ENCODE assay signal across 1 cellular context in the genomic region with DNA sequence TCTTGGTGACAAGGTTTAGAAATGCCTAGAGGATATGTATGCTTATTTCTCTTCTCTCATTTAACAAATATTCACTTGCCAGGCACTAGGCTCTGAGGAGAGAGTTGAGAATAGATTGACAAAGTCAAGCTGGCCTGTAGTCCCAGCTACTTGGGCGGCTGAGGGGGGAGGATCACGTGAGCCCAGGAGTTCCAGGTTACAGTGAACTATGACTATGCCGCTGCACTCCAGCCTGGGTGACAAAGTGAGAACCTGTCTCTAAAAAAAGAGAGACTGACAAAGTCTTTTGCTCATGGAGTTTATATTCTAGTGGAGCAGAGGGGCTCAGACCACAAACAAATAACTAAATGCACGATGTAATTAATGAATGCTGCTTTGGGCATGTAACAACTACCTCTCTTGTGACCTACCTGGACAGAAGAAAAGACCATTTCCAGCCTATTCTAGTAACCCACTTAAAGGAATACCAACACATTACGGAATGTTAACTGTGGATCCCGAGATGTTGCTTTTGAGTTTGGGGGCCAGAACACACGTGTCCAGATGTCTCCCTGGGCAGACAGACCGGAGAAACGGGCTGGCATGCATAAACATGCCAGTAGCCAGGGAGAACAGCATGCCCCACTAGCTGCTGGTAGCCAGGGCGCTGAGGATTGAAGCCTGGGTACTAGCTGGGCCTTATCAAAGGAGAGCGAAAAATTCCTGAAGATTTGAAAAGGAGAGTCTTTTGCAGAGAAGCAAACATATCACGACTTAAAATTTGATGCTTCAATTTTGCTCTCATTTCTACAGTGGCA.
TF ChIP-seq lines count a peak whose summit lies in the region.

No MANE protein-coding gene starts in this region.

TF ChIP-seq in GM12878, 131 proteins besides CTCF, POLR2A, EP300 and RAD21:
- TF ChIP-seq KLF5 (IDR thresholded peaks at IDR 0.05; ENCODE audit: partially characterized antibody) (no peak), KAT2A (conservative IDR thresholded peaks at IDR 0.05; ENCODE audit: control insufficient read depth, low read depth, low read length) (no peak), POLR2AphosphoS5 (IDR thresholded peaks at IDR 0.05; ENCODE audit: low read length) (no peak), KDM1A (IDR thresholded peaks at IDR 0.05; ENCODE audit: borderline replicate concordance) (no peak), EGR1 (IDR thresholded peaks at IDR 0.05; ENCODE audit: borderline replicate concordance in 1 of 2, low read depth in 2 of 2, low read length in 2 of 2) (no peak), LARP7 (IDR thresholded peaks at IDR 0.05) (no peak), IKZF2 (IDR thresholded peaks at IDR 0.05) (no peak), STAT1 (conservative IDR thresholded peaks at IDR 0.05) (no peak), YBX1 (IDR thresholded peaks at IDR 0.05) (no peak), MYB (IDR thresholded peaks at IDR 0.05; ENCODE audit: borderline replicate concordance, low read depth, low read length) (no peak), WRNIP1 (IDR thresholded peaks at IDR 0.05; ENCODE audit: borderline replicate concordance, low read depth, low read length) (no peak)
